Comparison of ENCODE assay signal across 8 cellular contexts in genomic region chr5:159444441-159445082, GRCh38.
DNase-seq lines count a peak whose midpoint lies in the region; ATAC-seq and TF ChIP-seq lines count a peak whose summit lies in the region.

No MANE protein-coding gene starts in this region.

- peak; percentile 43 for TF ChIP-seq CTCF in GM12865 (IDR thresholded peaks at IDR 0.05; ENCODE audit: insufficient read depth, low read depth, low read length, missing control alignments)
- peak; percentile 72 for TF ChIP-seq CTCF in type B pancreatic cell (conservative IDR thresholded peaks at IDR 0.05)

- H3K4me3 ChIP-seq in GM12865 (ENCODE audit: low read depth, low read length), result no peak overlapping the region

- no peaks in the 10 kb centered on the region for H3K36me3 Mint-ChIP-seq in activated T-helper 17 cell treated with anti-CD3 and anti-CD28 coated beads, Interleukin-2, amount 50 U/mL, for 72 hours (ENCODE audit: low read depth)
- no peaks in the 10 kb centered on the region for H3K36me3 Mint-ChIP-seq in type B pancreatic cell

- no peak overlapping the region for H3K4me3 Mint-ChIP-seq in activated T-helper 17 cell treated with anti-CD3 and anti-CD28 coated beads, Interleukin-2, amount 50 U/mL, for 72 hours
- H3K4me3 Mint-ChIP-seq in type B pancreatic cell, result no peak overlapping the region

- no peak overlapping the region for H3K27ac Mint-ChIP-seq in activated T-helper 17 cell treated with anti-CD3 and anti-CD28 coated beads, Interleukin-2, amount 50 U/mL, for 72 hours
- H3K27ac Mint-ChIP-seq in type B pancreatic cell, result no peak overlapping the region

- H3K27me3 Mint-ChIP-seq in activated T-helper 17 cell treated with anti-CD3 and anti-CD28 coated beads, Interleukin-2, amount 50 U/mL, for 72 hours, result peaks cover 3% of the 10 kb centered on the region
- peaks cover 32% of the 10 kb centered on the region for H3K27me3 Mint-ChIP-seq in type B pancreatic cell

- peak; percentile 60 for ATAC-seq in activated T-helper 17 cell treated with anti-CD3 and anti-CD28 coated beads, Interleukin-2, amount 50 U/mL, for 72 hours (replicated peaks)
- ATAC-seq in HG02970 (IDR thresholded peaks at IDR 0.05; ENCODE audit: low FRiP score, unreplicated experiment), result no peak

- no peaks in the 10 kb centered on the region for H3K9me3 Mint-ChIP-seq in activated T-helper 17 cell treated with anti-CD3 and anti-CD28 coated beads, Interleukin-2, amount 50 U/mL, for 72 hours
- H3K9me3 Mint-ChIP-seq in type B pancreatic cell, result no peaks in the 10 kb centered on the region

- peaks cover 3% of the 10 kb centered on the region for H3K4me1 Mint-ChIP-seq in activated T-helper 17 cell treated with anti-CD3 and anti-CD28 coated beads, Interleukin-2, amount 50 U/mL, for 72 hours
- peaks cover 8% of the 10 kb centered on the region for H3K4me1 Mint-ChIP-seq in type B pancreatic cell (ENCODE audit: unreplicated experiment)

- DNase-seq in AG20443 (ENCODE audit: low spot score), result peak; percentile 71
- peak; percentile 55 for DNase-seq in GM12865 (ENCODE audit: low read depth)
- DNase-seq in NAMALWA (ENCODE audit: low spot score), result peak; percentile 71
- peak; percentile 61 for DNase-seq in iris pigment epithelial cell (ENCODE audit: low read depth)
- no peak for DNase-seq in type B pancreatic cell (ENCODE audit: extremely low spot score, unreplicated experiment)
- DNase-seq in NK-92 treated with Interleukin-12 subunit alpha and Interleukin-12 subunit beta, amount 100 ng/mL, for 24 hours (lab: John Stamatoyannopoulos, UW), result no peak

Comparison
In these comparisons a context has a peak if more than half of its experiments do, and no peak if none do; other contexts are left out.
1. DNase-seq: peak in AG20443 (single experiment), GM12865 (single experiment), NAMALWA (single experiment) and iris pigment epithelial cell (single experiment); none in type B pancreatic cell (single experiment) and NK-92 treated with Interleukin-12 subunit alpha and Interleukin-12 subunit beta, amount 100 ng/mL, for 24 hours (single experiment).